Comparison of ENCODE assay signal across 13 cellular contexts in genomic region chr2:70627499-70627898, GRCh38.
DNase-seq lines count a peak whose midpoint lies in the region; ATAC-seq, FAIRE-seq and TF ChIP-seq lines count a peak whose summit lies in the region.
"Had no signal": no experiment of that assay in that cellular context is flagged by ENCODE, and none has a peak within 500 bp of the region (broad histone marks: within the 10 kb centered on the region; RNA-seq: fewer than 3 reads in every experiment).

No MANE protein-coding gene starts in this region.

- no peaks in the 10 kb centered on the region for H3K9me3 ChIP-seq in K562 (replicated peaks; ENCODE audit: control insufficient read depth, insufficient read depth, low read depth, low read length)
- no peaks in the 10 kb centered on the region for H3K9me3 ChIP-seq in mesenchymal stem cell (ENCODE audit: control insufficient read depth, low read length)
- H3K9me3 ChIP-seq: testis had no signal

- H2BK120ac ChIP-seq in mesenchymal stem cell (ENCODE audit: low read depth, low read length), result no peak overlapping the region

- no peak overlapping the region for H4K91ac ChIP-seq in mesenchymal stem cell (ENCODE audit: low read length)

- TF ChIP-seq RAD21 in K562 (CRISPR knock-in tag; conservative IDR thresholded peaks at IDR 0.05 in 1 of 2, IDR thresholded peaks at IDR 0.05 in 1 of 2), result no peak

- H3K18ac ChIP-seq in mesenchymal stem cell (ENCODE audit: low read depth in 1 of 2, low read length in 2 of 2), result no peak overlapping the region

- H3K23ac ChIP-seq in mesenchymal stem cell (ENCODE audit: low read length in 2 of 2), result no peak overlapping the region

- peaks cover 0 to 7% of the 10 kb centered on the region in 2 experiments; a peak in 3 of 5 replicates for H3K27me3 ChIP-seq in K562 (ENCODE audit: control insufficient read depth in 2 of 2, insufficient read depth in 2 of 2, low read length in 2 of 2)
- H3K27me3 ChIP-seq in mesenchymal stem cell (ENCODE audit: control insufficient read depth in 1 of 2, insufficient read depth in 1 of 2, low read length in 2 of 2), result peaks cover 23 to 33% of the 10 kb centered on the region in 2 experiments
- H3K27me3 ChIP-seq: testis had no signal

- no peak for TF ChIP-seq EP300 in K562 (IDR thresholded peaks at IDR 0.05; ENCODE audit: low read length)

- no peak overlapping the region for H3K4me3 Mint-ChIP-seq in activated CD8-positive, alpha-beta T cell treated with anti-CD3 and anti-CD28 coated beads for 36 hours
- H3K4me3 Mint-ChIP-seq: CD4-positive, CD25-positive, alpha-beta regulatory T cell had no signal

- H3K79me2 ChIP-seq in K562 (ENCODE audit: control insufficient read depth, insufficient read depth, low read length), result no peaks in the 10 kb centered on the region

- H2BK15ac ChIP-seq in mesenchymal stem cell (ENCODE audit: low read depth, poor library complexity, severe bottlenecking), result no peak overlapping the region

- no peak overlapping the region for H3K27ac ChIP-seq in K562 (ENCODE audit: extremely low read depth, low read depth, low read length)
- H3K27ac ChIP-seq in mesenchymal stem cell (ENCODE audit: low read length, poor library complexity, severe bottlenecking), result no peak overlapping the region
- H3K27ac ChIP-seq: dorsolateral prefrontal cortex, testis had no signal

- peaks cover 1% of the 10 kb centered on the region for H3K27me3 Mint-ChIP-seq in activated CD8-positive, alpha-beta T cell treated with anti-CD3 and anti-CD28 coated beads for 36 hours

- H3K79me1 ChIP-seq in mesenchymal stem cell (replicated peaks; ENCODE audit: low read length, poor library complexity, severe bottlenecking), result no peaks in the 10 kb centered on the region

- FAIRE-seq in K562 (lab: Jason Lieb, UNC), result no peak

- CTCF ChIA-PET in K562 (lab: Yijun Ruan, JAX; ENCODE audit: low intra/inter-chr PET ratio), result no interaction called here
- CTCF ChIA-PET in activated CD8-positive, alpha-beta T cell treated with anti-CD3 and anti-CD28 coated beads for 36 hours (lab: Charles Lee), result interaction anchor here (1.4 to 2.3 kb wide), 2 partner anchors 9 to 10 kb away, joined by 7 read pairs; no protein-coding TSS in a partner anchor

- ATAC-seq in K562, result peak; percentile 53; the same call in 1 of the 3 replicates
- no peak for ATAC-seq in activated CD8-positive, alpha-beta T cell treated with anti-CD3 and anti-CD28 coated beads for 36 hours

- H2AK5ac ChIP-seq in mesenchymal stem cell (ENCODE audit: low read length, severe bottlenecking), result no peak overlapping the region

- H3K14ac ChIP-seq in mesenchymal stem cell (ENCODE audit: low read length in 2 of 2), result no peak overlapping the region

- H3K4me3 ChIP-seq in K562 (no peak overlapping the region), mesenchymal stem cell (ENCODE audit: insufficient read depth in 1 of 2, low read depth in 1 of 2, low read length in 2 of 2) (no peak overlapping the region)
- H3K4me3 ChIP-seq: dorsolateral prefrontal cortex, testis had no signal

- H4K20me1 ChIP-seq in K562 (replicated peaks; ENCODE audit: control insufficient read depth, insufficient read depth, low read length), result no peaks in the 10 kb centered on the region

- no peak overlapping the region for H2BK5ac ChIP-seq in mesenchymal stem cell (ENCODE audit: low read depth, low read length, poor library complexity, severe bottlenecking)

- in situ Hi-C loops in K562 (cut with MboI), result loop anchor here (25.0 kb wide), 1 partner anchor 715 kb away; the partner anchor contains the start of gene MXD1

- intact Hi-C loops in K562 (cut with micrococcal nuclease), result no loop called here
- intact Hi-C loops in activated CD8-positive, alpha-beta T cell treated with anti-CD3 and anti-CD28 coated beads for 36 hours (cut with micrococcal nuclease), result no loop called here

- H3K4me2 ChIP-seq in K562 (ENCODE audit: insufficient read depth, low read length), result no peak overlapping the region
- H3K4me2 ChIP-seq in mesenchymal stem cell (ENCODE audit: low read length, poor library complexity, severe bottlenecking), result no peak overlapping the region

- no peaks in the 10 kb centered on the region for H3K9me3 Mint-ChIP-seq in activated CD8-positive, alpha-beta T cell treated with anti-CD3 and anti-CD28 coated beads for 36 hours

- H3K4me1 Mint-ChIP-seq in activated CD8-positive, alpha-beta T cell treated with anti-CD3 and anti-CD28 coated beads for 36 hours (ENCODE audit: low read depth), result no peaks in the 10 kb centered on the region
- H3K4me1 Mint-ChIP-seq: CD4-positive, CD25-positive, alpha-beta regulatory T cell had no signal

- no peak for TF ChIP-seq POLR2A in K562 (conservative IDR thresholded peaks at IDR 0.05)

- no peak overlapping the region for H4K8ac ChIP-seq in mesenchymal stem cell (ENCODE audit: low read length)

- H3K9me1 ChIP-seq in K562 (ENCODE audit: control insufficient read depth, insufficient read depth, low read length), result no peaks in the 10 kb centered on the region

- H3K4me1 ChIP-seq in K562 (replicated peaks in 1 of 2; ENCODE audit: control insufficient read depth in 2 of 2, insufficient read depth in 2 of 2, low read length in 2 of 2) (peaks cover 0 to 5% of the 10 kb centered on the region in 2 experiments; a peak in 3 of 5 replicates), mesenchymal stem cell (ENCODE audit: control insufficient read depth, insufficient read depth, low read depth, low read length) (peaks cover 2% of the 10 kb centered on the region)
- H3K4me1 ChIP-seq: testis had no signal

- H3K36me3 ChIP-seq in K562 (ENCODE audit: control insufficient read depth, insufficient read depth, low read length) (no peaks in the 10 kb centered on the region), mesenchymal stem cell (ENCODE audit: control insufficient read depth in 1 of 2, insufficient read depth in 2 of 2, low read depth in 1 of 2, low read length in 2 of 2) (no peaks in the 10 kb centered on the region)

- H2AFZ ChIP-seq in K562 (ENCODE audit: low read depth, low read length), result no peak overlapping the region
- H2AFZ ChIP-seq in mesenchymal stem cell (ENCODE audit: low read depth, low read length), result no peak overlapping the region

- DNase-seq in H4 (ENCODE audit: low spot score) (peak; percentile 31), NCI-H345 (lab: John Stamatoyannopoulos, UW) (peak; percentile 53), K562 (ENCODE audit: extremely low read depth in 1 of 4, low spot score in 3 of 4) (peak in 3 of 4 experiments; percentile 23 to 49 (median 30)), mesenchymal stem cell (peak; percentile 27), C1 segment of cervical spinal cord (lab: John Stamatoyannopoulos, UW) (no peak)
- no peak for DNase-seq in stimulated activated CD4-positive, alpha-beta T cell treated with anti-CD3 and anti-CD28 coated beads, Interleukin-12 subunit alpha, Interleukin-12 subunit beta, amount 100 ng/mL, for 4 hours
- no peak for DNase-seq in activated CD8-positive, alpha-beta T cell treated with anti-CD3 and anti-CD28 coated beads for 36 hours
- DNase-seq: amniotic stem cell; CD4-positive, CD25-positive, alpha-beta regulatory T cell; dorsolateral prefrontal cortex; kidney glomerular epithelial cell; NK-92 treated with Interleukin-12 subunit alpha and Interleukin-12 subunit beta, amount 100 ng/mL, for 24 hours; testis had no signal

- no peak overlapping the region for H3K27ac Mint-ChIP-seq in activated CD8-positive, alpha-beta T cell treated with anti-CD3 and anti-CD28 coated beads for 36 hours
- H3K27ac Mint-ChIP-seq: CD4-positive, CD25-positive, alpha-beta regulatory T cell had no signal

- no peaks in the 10 kb centered on the region for H3K36me3 Mint-ChIP-seq in activated CD8-positive, alpha-beta T cell treated with anti-CD3 and anti-CD28 coated beads for 36 hours (ENCODE audit: low read depth)
- H3K36me3 Mint-ChIP-seq: CD4-positive, CD25-positive, alpha-beta regulatory T cell had no signal

- no peak for TF ChIP-seq CTCF in K562 (IDR thresholded peaks at IDR 0.05 in 2 of 3, conservative IDR thresholded peaks at IDR 0.05 in 1 of 3; ENCODE audit: insufficient read depth in 2 of 3, low read depth in 1 of 3, low read length in 3 of 3)
- TF ChIP-seq CTCF in activated CD8-positive, alpha-beta T cell treated with anti-CD3 and anti-CD28 coated beads for 36 hours (IDR thresholded peaks at IDR 0.05), result no peak

- H3K9ac ChIP-seq in K562 (ENCODE audit: insufficient read depth in 1 of 2, low read depth in 2 of 2, low read length in 2 of 2) (no peak overlapping the region), mesenchymal stem cell (ENCODE audit: low read length) (no peak overlapping the region)

- no peak overlapping the region for H3K4ac ChIP-seq in mesenchymal stem cell (ENCODE audit: low read depth in 1 of 2, low read length in 2 of 2)

- BruUV-seq in K562 (replicated peaks; lab: Mats Ljungman, UMichigan), result no TSS peak

- no peak overlapping the region for H2BK12ac ChIP-seq in mesenchymal stem cell (ENCODE audit: low read length in 2 of 2)

- POLR2A ChIA-PET in K562 (lab: Yijun Ruan, JAX), result no interaction called here
- POLR2A ChIA-PET in activated CD8-positive, alpha-beta T cell treated with anti-CD3 and anti-CD28 coated beads for 36 hours (lab: Charles Lee), result no interaction called here

TF ChIP-seq in K562, 482 proteins besides CTCF, POLR2A, EP300 and RAD21 (continues in another document):
- no peak for TF ChIP-seq ARID2 (IDR thresholded peaks at IDR 0.05)
- no peak for TF ChIP-seq SIRT6 (IDR thresholded peaks at IDR 0.05; ENCODE audit: low read depth, low read length)
- TF ChIP-seq ZNF668 (CRISPR knock-in tag; IDR thresholded peaks at IDR 0.05), result no peak
- TF ChIP-seq HIVEP1 (CRISPR knock-in tag; IDR thresholded peaks at IDR 0.05), result no peak
- peak in 1 of 2 experiments; percentile 68; a peak in 2 of 4 replicates for TF ChIP-seq FOXA3 (CRISPR knock-in tag; conservative IDR thresholded peaks at IDR 0.05 in 1 of 2, IDR thresholded peaks at IDR 0.05 in 1 of 2)
- peak; percentile 95 for TF ChIP-seq NFIC (IDR thresholded peaks at IDR 0.05)
- 0 out of 2 replicates have a peak, but pooled peaks have one; percentile 17 for TF ChIP-seq NFIX (CRISPR knock-in tag; IDR thresholded peaks at IDR 0.05; ENCODE audit: low read depth)

Comparison
In these comparisons a context has a peak if more than half of its experiments do, and no peak if none do; other contexts are left out.
1. DNase-seq: peak in H4 (single experiment), NCI-H345 (single experiment), K562 (3 of 4) and mesenchymal stem cell (single experiment); none in stimulated activated CD4-positive, alpha-beta T cell treated with anti-CD3 and anti-CD28 coated beads, Interleukin-12 subunit alpha, Interleukin-12 subunit beta, amount 100 ng/mL, for 4 hours (single experiment), C1 segment of cervical spinal cord (0 of 14) and activated CD8-positive, alpha-beta T cell treated with anti-CD3 and anti-CD28 coated beads for 36 hours (single experiment).